1 cellular context compared by ENCODE assay signal in the genomic region with DNA sequence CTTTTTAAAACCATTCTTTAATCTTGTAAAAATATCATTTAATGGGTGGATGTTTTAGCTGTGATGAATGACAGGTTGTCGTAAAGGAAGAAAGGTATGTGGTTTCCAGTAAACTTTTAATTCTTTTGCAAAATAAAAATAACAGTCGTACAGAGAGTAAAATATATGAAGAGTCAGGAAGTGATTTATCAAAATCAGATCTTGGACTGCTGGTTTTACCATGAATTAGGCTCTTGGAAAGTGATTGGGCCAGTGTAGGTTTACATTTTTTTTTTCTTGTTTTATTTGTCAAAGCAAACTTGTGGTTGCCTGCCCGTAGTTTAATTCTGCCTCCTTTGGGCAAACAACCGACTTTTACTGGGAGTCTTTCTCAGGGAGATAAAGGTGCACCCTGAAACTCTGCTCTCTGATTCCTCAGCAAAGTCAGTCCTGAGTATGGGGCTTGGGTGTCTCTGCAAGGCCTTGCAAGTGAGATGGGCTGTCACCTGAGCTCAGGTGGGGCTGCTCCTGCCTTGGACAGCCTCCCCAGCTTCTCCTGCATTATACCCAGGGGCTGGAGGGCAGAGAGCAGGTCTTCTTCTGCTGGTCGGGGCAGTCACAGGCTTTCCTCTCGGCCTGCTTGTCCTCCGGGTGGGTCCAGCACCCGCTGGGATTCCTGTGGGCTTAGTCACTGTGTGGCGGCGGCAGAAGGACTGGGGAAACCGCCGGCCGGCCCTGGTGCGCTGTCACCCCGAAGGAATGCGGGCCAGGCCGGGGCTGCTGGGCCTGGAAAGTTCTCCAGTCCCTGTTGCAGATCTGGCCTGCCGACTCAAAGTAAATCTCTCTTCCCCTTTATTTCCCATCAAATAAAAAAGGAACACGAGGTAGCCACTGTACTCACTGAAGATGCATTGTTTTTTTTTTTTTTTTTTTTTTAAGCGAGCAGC.
TF ChIP-seq lines count a peak whose summit lies in the region.

No MANE protein-coding gene starts in this region.

TF ChIP-seq in HepG2, 621 proteins besides CTCF, POLR2A, EP300 and RAD21 (continued from another document and continues in another):
- TF ChIP-seq ZBED4 (CRISPR knock-in tag; IDR thresholded peaks at IDR 0.05; ENCODE audit: borderline replicate concordance) (peak; percentile 91; the same call in 1 of the 2 replicates), SMARCE1 (IDR thresholded peaks at IDR 0.05; ENCODE audit: borderline replicate concordance) (peak; percentile 55; the same call in 1 of the 2 replicates), SRY (CRISPR knock-in tag; IDR thresholded peaks at IDR 0.05) (no peak), BRD4 (CRISPR knock-in tag; IDR thresholded peaks at IDR 0.05) (no peak), AKAP8 (CRISPR knock-in tag; IDR thresholded peaks at IDR 0.05) (no peak), MYPOP (CRISPR knock-in tag; IDR thresholded peaks at IDR 0.05) (peak; percentile 55; the same call in 1 of the 2 replicates), BRF2 (CRISPR knock-in tag; IDR thresholded peaks at IDR 0.05) (no peak), YEATS4 (CRISPR knock-in tag; IDR thresholded peaks at IDR 0.05; ENCODE audit: borderline replicate concordance) (0 out of 2 replicates have a peak, but pooled peaks have one; percentile 41), ZNF614 (CRISPR knock-in tag; IDR thresholded peaks at IDR 0.05; ENCODE audit: borderline replicate concordance) (peak; percentile 49; the same call in 1 of the 2 replicates), ZNF354B (CRISPR knock-in tag; IDR thresholded peaks at IDR 0.05) (no peak), CAMTA2 (CRISPR knock-in tag; IDR thresholded peaks at IDR 0.05; ENCODE audit: borderline replicate concordance) (no peak), ELF4 (CRISPR knock-in tag; IDR thresholded peaks at IDR 0.05; ENCODE audit: borderline replicate concordance) (no peak), ZNF121 (CRISPR knock-in tag; IDR thresholded peaks at IDR 0.05) (0 out of 2 replicates have a peak, but pooled peaks have one; percentile 30), SRF (IDR thresholded peaks at IDR 0.05; ENCODE audit: low read depth, low read length) (no peak), WIZ (CRISPR knock-in tag; IDR thresholded peaks at IDR 0.05) (no peak), MAF1 (CRISPR knock-in tag; IDR thresholded peaks at IDR 0.05; ENCODE audit: borderline replicate concordance) (no peak), ZNF572 (CRISPR knock-in tag; IDR thresholded peaks at IDR 0.05) (no peak), MED1 (CRISPR knock-in tag; IDR thresholded peaks at IDR 0.05) (peak; percentile 70), ZNF530 (CRISPR knock-in tag; IDR thresholded peaks at IDR 0.05; ENCODE audit: low read depth) (no peak), HOXA3 (CRISPR knock-in tag; IDR thresholded peaks at IDR 0.05) (peak; percentile 57; the same call in 1 of the 2 replicates), RNF2 (conservative IDR thresholded peaks at IDR 0.05; ENCODE audit: low read depth) (no peak), ZNF737 (CRISPR knock-in tag; IDR thresholded peaks at IDR 0.05; ENCODE audit: borderline replicate concordance) (no peak), MEIS1 (CRISPR knock-in tag; IDR thresholded peaks at IDR 0.05; ENCODE audit: borderline replicate concordance) (no peak), ZMYM4 (CRISPR knock-in tag; IDR thresholded peaks at IDR 0.05) (no peak), MXD4 (CRISPR knock-in tag; IDR thresholded peaks at IDR 0.05) (no peak), ZNF598 (CRISPR knock-in tag; IDR thresholded peaks at IDR 0.05; ENCODE audit: borderline replicate concordance) (peak; percentile 80; the same call in 1 of the 2 replicates), ADNP (CRISPR knock-in tag; IDR thresholded peaks at IDR 0.05) (no peak), ZBTB4 (CRISPR knock-in tag; IDR thresholded peaks at IDR 0.05; ENCODE audit: borderline replicate concordance) (no peak), ZBTB7B (CRISPR knock-in tag; IDR thresholded peaks at IDR 0.05) (peak; percentile 86), BCLAF1 (IDR thresholded peaks at IDR 0.05) (no peak), ZNF670 (CRISPR knock-in tag; IDR thresholded peaks at IDR 0.05; ENCODE audit: borderline replicate concordance) (no peak), ZNF326 (CRISPR knock-in tag; IDR thresholded peaks at IDR 0.05; ENCODE audit: borderline replicate concordance) (no peak), GTF3A (CRISPR knock-in tag; conservative IDR thresholded peaks at IDR 0.05) (no peak)
- TF ChIP-seq, protein P1, sequence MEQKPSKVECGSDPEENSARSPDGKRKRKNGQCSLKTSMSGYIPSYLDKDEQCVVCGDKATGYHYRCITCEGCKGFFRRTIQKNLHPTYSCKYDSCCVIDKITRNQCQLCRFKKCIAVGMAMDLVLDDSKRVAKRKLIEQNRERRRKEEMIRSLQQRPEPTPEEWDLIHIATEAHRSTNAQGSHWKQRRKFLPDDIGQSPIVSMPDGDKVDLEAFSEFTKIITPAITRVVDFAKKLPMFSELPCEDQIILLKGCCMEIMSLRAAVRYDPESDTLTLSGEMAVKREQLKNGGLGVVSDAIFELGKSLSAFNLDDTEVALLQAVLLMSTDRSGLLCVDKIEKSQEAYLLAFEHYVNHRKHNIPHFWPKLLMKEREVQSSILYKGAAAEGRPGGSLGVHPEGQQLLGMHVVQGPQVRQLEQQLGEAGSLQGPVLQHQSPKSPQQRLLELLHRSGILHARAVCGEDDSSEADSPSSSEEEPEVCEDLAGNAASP (CRISPR knock-in tag; IDR thresholded peaks at IDR 0.05; ENCODE audit: borderline replicate concordance), result no peak
- TF ChIP-seq, protein P2, sequence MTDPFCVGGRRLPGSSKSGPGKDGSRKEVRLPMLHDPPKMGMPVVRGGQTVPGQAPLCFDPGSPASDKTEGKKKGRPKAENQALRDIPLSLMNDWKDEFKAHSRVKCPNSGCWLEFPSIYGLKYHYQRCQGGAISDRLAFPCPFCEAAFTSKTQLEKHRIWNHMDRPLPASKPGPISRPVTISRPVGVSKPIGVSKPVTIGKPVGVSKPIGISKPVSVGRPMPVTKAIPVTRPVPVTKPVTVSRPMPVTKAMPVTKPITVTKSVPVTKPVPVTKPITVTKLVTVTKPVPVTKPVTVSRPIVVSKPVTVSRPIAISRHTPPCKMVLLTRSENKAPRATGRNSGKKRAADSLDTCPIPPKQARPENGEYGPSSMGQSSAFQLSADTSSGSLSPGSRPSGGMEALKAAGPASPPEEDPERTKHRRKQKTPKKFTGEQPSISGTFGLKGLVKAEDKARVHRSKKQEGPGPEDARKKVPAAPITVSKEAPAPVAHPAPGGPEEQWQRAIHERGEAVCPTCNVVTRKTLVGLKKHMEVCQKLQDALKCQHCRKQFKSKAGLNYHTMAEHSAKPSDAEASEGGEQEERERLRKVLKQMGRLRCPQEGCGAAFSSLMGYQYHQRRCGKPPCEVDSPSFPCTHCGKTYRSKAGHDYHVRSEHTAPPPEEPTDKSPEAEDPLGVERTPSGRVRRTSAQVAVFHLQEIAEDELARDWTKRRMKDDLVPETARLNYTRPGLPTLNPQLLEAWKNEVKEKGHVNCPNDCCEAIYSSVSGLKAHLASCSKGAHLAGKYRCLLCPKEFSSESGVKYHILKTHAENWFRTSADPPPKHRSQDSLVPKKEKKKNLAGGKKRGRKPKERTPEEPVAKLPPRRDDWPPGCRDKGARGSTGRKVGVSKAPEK (CRISPR knock-in tag; IDR thresholded peaks at IDR 0.05; ENCODE audit: borderline replicate concordance), result no peak
